In the genomic region with DNA sequence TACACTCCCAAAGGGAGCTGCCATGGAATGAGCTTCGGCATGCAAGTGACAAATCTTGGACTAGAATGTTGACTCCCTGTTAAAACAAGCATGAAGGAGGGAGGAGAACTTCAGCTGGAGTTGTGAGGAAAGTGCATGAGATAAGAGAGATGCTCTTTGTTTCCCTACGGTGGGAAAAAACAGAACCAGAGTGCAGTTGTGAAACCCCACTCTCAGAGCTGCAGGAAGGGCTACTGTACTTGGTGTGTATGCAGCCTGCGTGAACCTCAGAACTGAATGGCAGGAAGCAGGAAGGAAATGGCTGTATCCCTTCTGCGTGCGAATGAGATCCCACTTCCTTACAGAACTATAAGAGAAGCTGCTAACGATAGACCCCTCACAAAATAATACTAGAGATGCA, we compare ENCODE assay signal across 20 cellular contexts. TPM values are rescaled to one million over a fixed set of nuclear protein-coding genes. Genes with fewer than 3 reads are reported as not detected.
A peak's percentile ranks its signal among the peaks of the same experiment; 100 is the strongest.
DNase-seq lines count a peak whose midpoint lies in the region; ATAC-seq and TF ChIP-seq lines count a peak whose summit lies in the region.
"Had no signal": no experiment of that assay in that cellular context is flagged by ENCODE, and none has a peak within 500 bp of the region (broad histone marks: within the 10 kb centered on the region; RNA-seq: fewer than 3 reads in every experiment).

No MANE protein-coding gene starts in this region.

- no peak for TF ChIP-seq CTCF in DOHH2 (IDR thresholded peaks at IDR 0.05; ENCODE audit: low read depth, low read length, poor library complexity, severe bottlenecking)
- TF ChIP-seq CTCF in OCI-LY7 (conservative IDR thresholded peaks at IDR 0.05; ENCODE audit: low read length) = no peak

- CTCF ChIA-PET in OCI-LY7 (lab: Charles Lee; ENCODE audit: unreplicated experiment) = no interaction called here

- H3K36me3 ChIP-seq in DOHH2 (ENCODE audit: control insufficient read depth, low read length) (no peaks in the 10 kb centered on the region), OCI-LY7 (ENCODE audit: insufficient read depth, low read length) (no peaks in the 10 kb centered on the region)

- no peaks in the 10 kb centered on the region for H3F3A ChIP-seq in DOHH2 (ENCODE audit: control insufficient read depth, insufficient read depth)

- DNase-seq in AML-193 (lab: John Stamatoyannopoulos, UW) (peak; percentile 72 to 83), OCI-LY7 (ENCODE audit: low spot score) (no peak), immature natural killer cell (no peak), amniotic stem cell (lab: John Stamatoyannopoulos, UW) (no peak), NCI-H2227 (lab: John Stamatoyannopoulos, UW; ENCODE audit: unreplicated experiment) (no peak)
- DNase-seq in stimulated activated CD4-positive, alpha-beta T cell treated with anti-CD3 and anti-CD28 coated beads, Interleukin-15, amount 100 ng/mL, for 24 hours = no peak
- DNase-seq: activated naive CD4-positive, alpha-beta T cell treated with Interleukin-2 at 50 U/mL for 16 hours; H7; NCI-H1694 treated with DMSO at 0.1 percent for 48 hours; small intestine; stimulated activated CD4-positive, alpha-beta T cell treated with anti-CD3 and anti-CD28 coated beads, Interleukin-4, amount 100 ng/mL, for 4 hours; stimulated activated CD8-positive, alpha-beta memory T cell treated with anti-CD3 and anti-CD28 coated beads, Interleukin-4, amount 100 ng/mL, for 48 hours; testis had no signal

- peak overlapping the region; percentile 63; the same call in 1 of the 2 replicates for H2AFZ ChIP-seq in OCI-LY7 (ENCODE audit: low read length)

- intact Hi-C loops in OCI-LY7 (cut with micrococcal nuclease; ENCODE audit: unreplicated experiment) = no loop called here

- H3K27ac ChIP-seq in DOHH2 (ENCODE audit: low read depth, low read length) (no peak overlapping the region), OCI-LY7 (ENCODE audit: low read depth, low read length, poor library complexity, severe bottlenecking) (no peak overlapping the region)
- H3K27ac ChIP-seq: coronary artery, epithelial cell of prostate, testis had no signal

- peaks cover 28 to 39% of the 10 kb centered on the region in 2 donors for H3K4me1 Mint-ChIP-seq in immature natural killer cell
- no peaks in the 10 kb centered on the region for H3K4me1 Mint-ChIP-seq in activated T-helper 17 cell treated with anti-CD3 and anti-CD28 coated beads, Interleukin-2, amount 50 U/mL, for 72 hours

- H4K20me1 ChIP-seq in DOHH2 (ENCODE audit: control insufficient read depth, insufficient read depth, low read depth, low read length) (no peaks in the 10 kb centered on the region), OCI-LY7 (ENCODE audit: insufficient read depth, low read length) (no peaks in the 10 kb centered on the region)

- no peak for ATAC-seq in activated T-helper 17 cell treated with anti-CD3 and anti-CD28 coated beads, Interleukin-2, amount 50 U/mL, for 72 hours (replicated peaks)
- ATAC-seq: Right ventricle myocardium inferior had no signal

- no peaks in the 10 kb centered on the region for H3K36me3 Mint-ChIP-seq in immature natural killer cell
- no peaks in the 10 kb centered on the region for H3K36me3 Mint-ChIP-seq in activated T-helper 17 cell treated with anti-CD3 and anti-CD28 coated beads, Interleukin-2, amount 50 U/mL, for 72 hours (ENCODE audit: low read depth)
- H3K36me3 Mint-ChIP-seq: brain had no signal

- H3K4me1 ChIP-seq in DOHH2 (ENCODE audit: control insufficient read depth, low read length) (peaks cover 23% of the 10 kb centered on the region), OCI-LY7 (ENCODE audit: insufficient read depth, low read length, poor library complexity, severe bottlenecking) (peaks cover 7% of the 10 kb centered on the region)
- H3K4me1 ChIP-seq: testis had no signal

- H3K9me2 ChIP-seq in DOHH2 (replicated peaks; ENCODE audit: control insufficient read depth, low read length) = no peaks in the 10 kb centered on the region; the same call in 1 of the 2 replicates
- no peaks in the 10 kb centered on the region for H3K9me2 ChIP-seq in OCI-LY7 (ENCODE audit: insufficient read depth, low read length)

- H3K4me2 ChIP-seq in DOHH2 (ENCODE audit: low read length) = peak overlapping the region; percentile 38
- H3K4me2 ChIP-seq in OCI-LY7 (ENCODE audit: low read length) = no peak overlapping the region

- H3K9me3 ChIP-seq in DOHH2 (ENCODE audit: control insufficient read depth, insufficient read depth, low read length) (no peaks in the 10 kb centered on the region), OCI-LY7 (ENCODE audit: low read length) (no peaks in the 10 kb centered on the region)
- H3K9me3 ChIP-seq: testis had no signal

- no TSS peak for BruUV-seq in OCI-LY7 (replicated peaks; lab: Mats Ljungman, UMichigan)

- no peaks in the 10 kb centered on the region for H3K9me3 Mint-ChIP-seq in immature natural killer cell
- no peaks in the 10 kb centered on the region for H3K9me3 Mint-ChIP-seq in activated T-helper 17 cell treated with anti-CD3 and anti-CD28 coated beads, Interleukin-2, amount 50 U/mL, for 72 hours
- H3K9me3 Mint-ChIP-seq: brain had no signal

- POLR2A ChIA-PET in OCI-LY7 (lab: Charles Lee) = interaction anchor here (0.7 kb wide), 1 partner anchor 12 kb away, joined by 4 read pairs; no protein-coding TSS in a partner anchor

- H3K4me3 Mint-ChIP-seq in immature natural killer cell = peak overlapping the region; percentile 50 to 78 (median 72)
- no peak overlapping the region for H3K4me3 Mint-ChIP-seq in activated T-helper 17 cell treated with anti-CD3 and anti-CD28 coated beads, Interleukin-2, amount 50 U/mL, for 72 hours
- H3K4me3 Mint-ChIP-seq: brain had no signal

- H3K27ac Mint-ChIP-seq in immature natural killer cell = peak overlapping the region in 2 of 6 donors; percentile 1 to 7
- no peak overlapping the region for H3K27ac Mint-ChIP-seq in activated T-helper 17 cell treated with anti-CD3 and anti-CD28 coated beads, Interleukin-2, amount 50 U/mL, for 72 hours
- H3K27ac Mint-ChIP-seq: brain had no signal

- H3K79me2 ChIP-seq in DOHH2 (ENCODE audit: control insufficient read depth, low read length) (no peaks in the 10 kb centered on the region), OCI-LY7 (ENCODE audit: insufficient read depth, low read depth, low read length) (no peaks in the 10 kb centered on the region)

- H3K27me3 ChIP-seq in DOHH2 (ENCODE audit: control insufficient read depth, low read length) = no peaks in the 10 kb centered on the region
- H3K27me3 ChIP-seq: testis had no signal

- peaks cover 0 to 10% (median 3%) of the 10 kb centered on the region in 3 donors for H3K27me3 Mint-ChIP-seq in immature natural killer cell (ENCODE audit: low read depth in 3 of 3)
- peaks cover 9% of the 10 kb centered on the region for H3K27me3 Mint-ChIP-seq in activated T-helper 17 cell treated with anti-CD3 and anti-CD28 coated beads, Interleukin-2, amount 50 U/mL, for 72 hours
- H3K27me3 Mint-ChIP-seq: brain had no signal

- H3K4me3 ChIP-seq in DOHH2 (ENCODE audit: low read length) (peak overlapping the region; percentile 23), OCI-LY7 (ENCODE audit: low read depth, low read length, poor library complexity, severe bottlenecking) (no peak overlapping the region)
- H3K4me3 ChIP-seq: coronary artery, testis had no signal

RNA-seq across cellular contexts. Expression of gene EGF, which starts 57.2 kb away (rescaled TPM):
- total RNA-seq in OCI-LY7 (2014; rRNA removed; shearing (Covaris generic)) = not detected in 2 replicates
- total RNA-seq in OCI-LY7 (2022) = not detected in 2 replicates
- under 1 TPM in 1 of 3 donors, not detected in 2; 0.11 TPM for polyA plus RNA-seq in immature natural killer cell
- total RNA-seq in activated T-helper 17 cell treated with anti-CD3 and anti-CD28 coated beads, Interleukin-2, amount 50 U/mL, for 72 hours = not detected
- total RNA-seq: T-helper 2 cell treated with Interferon-gamma antibody and Interleukin-4, amounts not matched to agents 100 ng/mL and 5 ng/mL, for 36 hours had no signal

Comparison
In these comparisons a context has a peak if more than half of its experiments do, and no peak if none do; other contexts are left out.
1. DNase-seq: peak in AML-193 (2 of 2); none in OCI-LY7 (single experiment), immature natural killer cell (0 of 3), amniotic stem cell (single experiment), stimulated activated CD4-positive, alpha-beta T cell treated with anti-CD3 and anti-CD28 coated beads, Interleukin-15, amount 100 ng/mL, for 24 hours (single experiment) and NCI-H2227 (single experiment).